ENCODE assay signal across 17 cellular contexts in the genomic region with DNA sequence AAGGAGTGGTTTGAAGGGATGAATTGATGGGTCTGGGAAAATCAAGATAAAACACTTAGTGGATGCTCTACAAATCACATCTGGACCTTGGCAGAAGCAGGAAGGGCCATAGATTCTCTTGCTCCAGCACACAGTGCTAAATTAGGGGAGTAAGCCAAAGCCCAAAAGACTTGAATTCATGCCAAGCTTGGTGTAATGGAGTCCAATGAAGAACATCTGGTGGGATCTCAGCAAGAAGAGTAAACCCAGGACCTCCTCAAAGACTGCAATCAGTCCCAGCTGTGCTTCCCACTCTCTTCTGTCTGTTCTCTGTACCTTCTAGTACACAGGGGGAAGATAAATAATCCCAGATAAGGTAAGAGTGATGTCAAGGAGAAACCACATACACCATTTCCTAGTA.
DNase-seq lines count a peak whose midpoint lies in the region; ATAC-seq and TF ChIP-seq lines count a peak whose summit lies in the region.
"Had no signal": no experiment of that assay in that cellular context is flagged by ENCODE, and none has a peak within 500 bp of the region (broad histone marks: within the 10 kb centered on the region; RNA-seq: fewer than 3 reads in every experiment).

No MANE protein-coding gene starts in this region.

- TF ChIP-seq CTCF in heart right ventricle (IDR thresholded peaks at IDR 0.05) (no peak), suprapubic skin (IDR thresholded peaks at IDR 0.05) (no peak)

- no peak overlapping the region for H3K27ac ChIP-seq in heart right ventricle
- no peak overlapping the region for H3K27ac ChIP-seq in suprapubic skin
- H3K27ac ChIP-seq: GM23248 had no signal

- H3K27me3 ChIP-seq in heart right ventricle (no peaks in the 10 kb centered on the region), suprapubic skin (no peaks in the 10 kb centered on the region)

- no peak for TF ChIP-seq EP300 in suprapubic skin (IDR thresholded peaks at IDR 0.05)

- H3K4me1 ChIP-seq in heart right ventricle (no peaks in the 10 kb centered on the region), suprapubic skin (no peaks in the 10 kb centered on the region)

- H3K9me3 ChIP-seq in heart right ventricle (peaks cover 0 to 31% (median 7%) of the 10 kb centered on the region in 11 donors), suprapubic skin (peaks cover 5% of the 10 kb centered on the region)

- intact Hi-C loops in heart right ventricle (cut with DNase I): no loop called here
- intact Hi-C loops in cardiac septum (cut with DNase I): no loop called here

- H3K36me3 ChIP-seq in heart right ventricle (no peaks in the 10 kb centered on the region), suprapubic skin (no peaks in the 10 kb centered on the region)

- H3K4me3 ChIP-seq in heart right ventricle: no peak overlapping the region
- no peak overlapping the region for H3K4me3 ChIP-seq in suprapubic skin
- H3K4me3 ChIP-seq: GM23248 had no signal

- TF ChIP-seq POLR2A in suprapubic skin (IDR thresholded peaks at IDR 0.05): no peak

- DNase-seq in heart right ventricle (peak in 1 of 2 donors; percentile 29), cardiac septum (ENCODE audit: low spot score) (no peak), NCI-H2171 treated with DMSO at 0.1 percent for 48 hours (lab: John Stamatoyannopoulos, UW) (peak; percentile 62), fibroblast of the conjunctiva (ENCODE audit: low read depth) (peak; percentile 1), suprapubic skin (ENCODE audit: low spot score in 2 of 2) (no peak), NCI-H1092 treated with DMSO at 0.1 percent for 48 hours (lab: John Stamatoyannopoulos, UW) (no peak), foreskin melanocyte (no peak)
- DNase-seq: 8988T; ACHN; C1 segment of cervical spinal cord; Calu3; CD4-positive, alpha-beta T cell; DMS153; DMS79 treated with DMSO at 0.1 percent for 48 hours; EL; GM23248; H7 had no signal

- peak in 5 of 8 donors; percentile 25 to 61 (median 46) for ATAC-seq in heart right ventricle

Comparison
In these comparisons a context has a peak if more than half of its experiments do, and no peak if none do; other contexts are left out.
1. DNase-seq: peak in NCI-H2171 treated with DMSO at 0.1 percent for 48 hours (single experiment) and fibroblast of the conjunctiva (single experiment); none in cardiac septum (single experiment), suprapubic skin (0 of 2), NCI-H1092 treated with DMSO at 0.1 percent for 48 hours (single experiment) and foreskin melanocyte (single experiment).